ENCODE assay signal across 7 cellular contexts in genomic region chr12:56684745-56685369, GRCh38. TPM values are rescaled to one million over a fixed set of nuclear protein-coding genes. Genes with fewer than 3 reads are reported as not detected.
A peak's percentile ranks its signal among the peaks of the same experiment; 100 is the strongest.
DNase-seq lines count a peak whose midpoint lies in the region; ATAC-seq and TF ChIP-seq lines count a peak whose summit lies in the region.

No MANE protein-coding gene starts in this region.

- H3K27me3 ChIP-seq in skeletal muscle tissue (ENCODE audit: control insufficient read depth in 3 of 3, insufficient read depth in 3 of 3, low read length in 3 of 3) = no peaks in the 10 kb centered on the region

- peaks cover 57% of the 10 kb centered on the region for H3K4me1 Mint-ChIP-seq in activated B cell treated with CpG ODN at 0.5 μM for 24 hours
- H3K4me1 Mint-ChIP-seq in glutamatergic neuron (ENCODE audit: low read depth, unreplicated experiment) = peaks cover 12% of the 10 kb centered on the region

- CTCF ChIA-PET in activated B cell treated with CpG ODN at 0.5 μM for 24 hours (lab: Charles Lee) = interaction anchor here (0.9 to 3.7 kb wide), 2 partner anchors 48 to 49 kb away, joined by 3 to 15 read pairs; no protein-coding TSS in a partner anchor

- peaks cover under 1 to 4% (median 3%) of the 10 kb centered on the region in 3 donors for H3K36me3 ChIP-seq in skeletal muscle tissue (ENCODE audit: control insufficient read depth in 3 of 3, insufficient read depth in 3 of 3, low read length in 3 of 3)

- no peak for TF ChIP-seq CTCF in HFF-Myc (IDR thresholded peaks at IDR 0.05; ENCODE audit: low read depth, low read length, missing control alignments)
- no peak for TF ChIP-seq CTCF in activated B cell treated with CpG ODN at 0.5 μM for 24 hours (IDR thresholded peaks at IDR 0.05)
- TF ChIP-seq CTCF in glutamatergic neuron (IDR thresholded peaks at IDR 0.05; ENCODE audit: partially characterized antibody, unreplicated experiment) = no peak

- no peak for DNase-seq in HFF-Myc (ENCODE audit: extremely low read depth, low read depth)
- peak; percentile 13 for DNase-seq in activated B cell treated with CpG ODN at 0.5 μM for 24 hours
- no peak for DNase-seq in glutamatergic neuron
- no peak for DNase-seq in NCI-H2227 (lab: John Stamatoyannopoulos, UW; ENCODE audit: unreplicated experiment)
- DNase-seq in NOMO-1 treated with dmso at 0.1 percent for 144 hours (lab: John Stamatoyannopoulos, UW; ENCODE audit: unreplicated experiment) = no peak
- no peak for DNase-seq in SHP77 treated with DMSO at 0.1 percent for 48 hours (lab: John Stamatoyannopoulos, UW)

- H3K4me3 ChIP-seq in HFF-Myc (replicated peaks; ENCODE audit: low read depth, low read length) (peak overlapping the region; percentile 97), skeletal muscle tissue (ENCODE audit: low read length in 3 of 3) (peak overlapping the region in 2 of 3 donors; percentile 51 to 61)

- H3K27me3 Mint-ChIP-seq in activated B cell treated with CpG ODN at 0.5 μM for 24 hours = no peaks in the 10 kb centered on the region
- H3K27me3 Mint-ChIP-seq in glutamatergic neuron (ENCODE audit: unreplicated experiment) = peaks cover 7% of the 10 kb centered on the region

- ATAC-seq in activated B cell treated with CpG ODN at 0.5 μM for 24 hours (ENCODE audit: low read depth) = no peak

- H3K9ac ChIP-seq in skeletal muscle tissue (ENCODE audit: low read depth in 1 of 3, low read length in 3 of 3) = peak overlapping the region; percentile 1 to 33 (median 10)

- peaks cover 17 to 41% (median 35%) of the 10 kb centered on the region in 3 donors for H3K4me1 ChIP-seq in skeletal muscle tissue (ENCODE audit: control insufficient read depth in 3 of 3, insufficient read depth in 3 of 3, low read length in 3 of 3)

- H3K36me3 Mint-ChIP-seq in activated B cell treated with CpG ODN at 0.5 μM for 24 hours (ENCODE audit: low read depth) (peaks cover 51% of the 10 kb centered on the region), glutamatergic neuron (ENCODE audit: unreplicated experiment) (no peaks in the 10 kb centered on the region)

- H3K9me3 ChIP-seq in skeletal muscle tissue (ENCODE audit: control insufficient read depth in 3 of 3, low read length in 3 of 3) = no peaks in the 10 kb centered on the region

- H3K27ac ChIP-seq in skeletal muscle tissue (ENCODE audit: low read depth, low read length) = peak overlapping the region; percentile 34

- POLR2A ChIA-PET in activated B cell treated with CpG ODN at 0.5 μM for 24 hours (lab: Charles Lee) = interaction anchor here (0.6 to 7.4 kb wide), 15 partner anchors 8 to 968 kb away, joined by 3 to 159 read pairs (median 8); partner anchors contain the start of genes ATP5F1B, BAZ2A, NACA and NEMP1

- no peaks in the 10 kb centered on the region for H3K9me3 Mint-ChIP-seq in activated B cell treated with CpG ODN at 0.5 μM for 24 hours
- H3K9me3 Mint-ChIP-seq in glutamatergic neuron (ENCODE audit: unreplicated experiment) = peaks cover 18% of the 10 kb centered on the region

- intact Hi-C loops in activated B cell treated with CpG ODN at 0.5 μM for 24 hours (cut with micrococcal nuclease) = loop anchor here (1.0 to 10.0 kb wide), 6 partner anchors 26 to 1067 kb away; partner anchors contain the start of genes CDK4, INHBC, NAB2 and PA2G4

- peak overlapping the region; percentile 80 for H3K4me3 Mint-ChIP-seq in activated B cell treated with CpG ODN at 0.5 μM for 24 hours
- peak overlapping the region; percentile 88 for H3K4me3 Mint-ChIP-seq in glutamatergic neuron (ENCODE audit: unreplicated experiment)

- peak overlapping the region; percentile 99 for H3K27ac Mint-ChIP-seq in activated B cell treated with CpG ODN at 0.5 μM for 24 hours
- H3K27ac Mint-ChIP-seq in glutamatergic neuron (ENCODE audit: unreplicated experiment) = peak overlapping the region; percentile 96

RNA-seq across cellular contexts. Expression of gene PTGES3, which starts 3.2 kb away (rescaled TPM):
- total RNA-seq in activated B cell treated with CpG ODN at 0.5 μM for 24 hours = 183 and 185 TPM in 2 replicates
- 180 TPM for total RNA-seq in glutamatergic neuron (ENCODE audit: unreplicated experiment)
- 85.1 TPM for total RNA-seq in skeletal muscle tissue

RNA-seq across cellular contexts. Expression of gene ATP5F1B, which starts 39.1 kb away (rescaled TPM):
- total RNA-seq in activated B cell treated with CpG ODN at 0.5 μM for 24 hours (499 and 503 TPM in 2 replicates), glutamatergic neuron (ENCODE audit: unreplicated experiment) (735 TPM), skeletal muscle tissue (580 TPM)

RNA-seq across cellular contexts. Expression of gene NACA, which starts 40.2 kb away (rescaled TPM):
- total RNA-seq in activated B cell treated with CpG ODN at 0.5 μM for 24 hours (1,104 and 1,342 TPM in 2 replicates), glutamatergic neuron (ENCODE audit: unreplicated experiment) (589 TPM), skeletal muscle tissue (910 TPM)

RNA-seq across cellular contexts. Expression of gene BAZ2A, which starts 54.7 kb away (rescaled TPM):
- total RNA-seq in activated B cell treated with CpG ODN at 0.5 μM for 24 hours (153 and 192 TPM in 2 replicates), glutamatergic neuron (ENCODE audit: unreplicated experiment) (196 TPM), skeletal muscle tissue (18.8 TPM)
